1 cellular context compared by ENCODE assay signal in the genomic region with DNA sequence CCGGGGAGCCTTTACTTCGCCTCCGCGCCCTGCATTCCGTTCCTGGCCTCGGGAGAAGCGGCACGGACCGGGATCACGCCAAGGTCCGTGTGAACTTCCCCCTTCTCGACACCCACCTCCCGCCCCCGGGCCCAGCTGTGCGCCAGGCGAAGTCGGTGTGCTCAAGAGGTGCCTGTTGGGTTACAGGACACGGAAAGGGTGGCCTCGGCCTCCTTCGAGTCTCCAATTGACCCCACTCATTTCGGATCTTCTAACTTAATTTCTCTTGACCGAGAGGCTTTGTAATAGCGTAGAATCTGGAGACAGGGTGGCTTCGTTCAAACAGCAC.
TF ChIP-seq lines count a peak whose summit lies in the region.

No MANE protein-coding gene starts in this region.

TF ChIP-seq in K562, 482 proteins besides CTCF, POLR2A, EP300 and RAD21 (continued from another document):
- TF ChIP-seq, protein P1, sequence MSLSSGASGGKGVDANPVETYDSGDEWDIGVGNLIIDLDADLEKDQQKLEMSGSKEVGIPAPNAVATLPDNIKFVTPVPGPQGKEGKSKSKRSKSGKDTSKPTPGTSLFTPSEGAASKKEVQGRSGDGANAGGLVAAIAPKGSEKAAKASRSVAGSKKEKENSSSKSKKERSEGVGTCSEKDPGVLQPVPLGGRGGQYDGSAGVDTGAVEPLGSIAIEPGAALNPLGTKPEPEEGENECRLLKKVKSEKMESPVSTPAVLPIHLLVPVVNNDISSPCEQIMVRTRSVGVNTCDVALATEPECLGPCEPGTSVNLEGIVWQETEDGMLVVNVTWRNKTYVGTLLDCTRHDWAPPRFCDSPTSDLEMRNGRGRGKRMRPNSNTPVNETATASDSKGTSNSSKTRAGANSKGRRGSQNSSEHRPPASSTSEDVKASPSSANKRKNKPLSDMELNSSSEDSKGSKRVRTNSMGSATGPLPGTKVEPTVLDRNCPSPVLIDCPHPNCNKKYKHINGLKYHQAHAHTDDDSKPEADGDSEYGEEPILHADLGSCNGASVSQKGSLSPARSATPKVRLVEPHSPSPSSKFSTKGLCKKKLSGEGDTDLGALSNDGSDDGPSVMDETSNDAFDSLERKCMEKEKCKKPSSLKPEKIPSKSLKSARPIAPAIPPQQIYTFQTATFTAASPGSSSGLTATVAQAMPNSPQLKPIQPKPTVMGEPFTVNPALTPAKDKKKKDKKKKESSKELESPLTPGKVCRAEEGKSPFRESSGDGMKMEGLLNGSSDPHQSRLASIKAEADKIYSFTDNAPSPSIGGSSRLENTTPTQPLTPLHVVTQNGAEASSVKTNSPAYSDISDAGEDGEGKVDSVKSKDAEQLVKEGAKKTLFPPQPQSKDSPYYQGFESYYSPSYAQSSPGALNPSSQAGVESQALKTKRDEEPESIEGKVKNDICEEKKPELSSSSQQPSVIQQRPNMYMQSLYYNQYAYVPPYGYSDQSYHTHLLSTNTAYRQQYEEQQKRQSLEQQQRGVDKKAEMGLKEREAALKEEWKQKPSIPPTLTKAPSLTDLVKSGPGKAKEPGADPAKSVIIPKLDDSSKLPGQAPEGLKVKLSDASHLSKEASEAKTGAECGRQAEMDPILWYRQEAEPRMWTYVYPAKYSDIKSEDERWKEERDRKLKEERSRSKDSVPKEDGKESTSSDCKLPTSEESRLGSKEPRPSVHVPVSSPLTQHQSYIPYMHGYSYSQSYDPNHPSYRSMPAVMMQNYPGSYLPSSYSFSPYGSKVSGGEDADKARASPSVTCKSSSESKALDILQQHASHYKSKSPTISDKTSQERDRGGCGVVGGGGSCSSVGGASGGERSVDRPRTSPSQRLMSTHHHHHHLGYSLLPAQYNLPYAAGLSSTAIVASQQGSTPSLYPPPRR (CRISPR knock-in tag; IDR thresholded peaks at IDR 0.05; ENCODE audit: borderline replicate concordance), result no peak
- TF ChIP-seq ZNF445 (CRISPR knock-in tag; IDR thresholded peaks at IDR 0.05; ENCODE audit: low read depth) (no peak), SAP30 (IDR thresholded peaks at IDR 0.05; ENCODE audit: borderline replicate concordance, insufficient read depth, low read depth, low read length, poor library complexity, severe bottlenecking) (peak; percentile 17), NFYB (IDR thresholded peaks at IDR 0.05; ENCODE audit: extremely low read depth, insufficient read length) (no peak), TSC22D4 (tag; IDR thresholded peaks at IDR 0.05) (no peak), NONO (IDR thresholded peaks at IDR 0.05; ENCODE audit: low read depth in 2 of 2, low read length in 1 of 2) (no peak), DACH1 (IDR thresholded peaks at IDR 0.05; ENCODE audit: partially characterized antibody) (peak; percentile 23), ARID2 (IDR thresholded peaks at IDR 0.05) (no peak), FOXJ3 (CRISPR knock-in tag; IDR thresholded peaks at IDR 0.05) (no peak), RHOXF2B (CRISPR knock-in tag; conservative IDR thresholded peaks at IDR 0.05) (no peak), RBBP5 (IDR thresholded peaks at IDR 0.05; ENCODE audit: borderline replicate concordance, insufficient read depth, low read length, poor library complexity, severe bottlenecking) (peak; percentile 31), MYBL2 (IDR thresholded peaks at IDR 0.05; ENCODE audit: low read depth) (no peak), MYBL2 (CRISPR knock-in tag; IDR thresholded peaks at IDR 0.05; ENCODE audit: borderline replicate concordance) (no peak), MCM3 (IDR thresholded peaks at IDR 0.05) (no peak), HDAC1 (IDR thresholded peaks at IDR 0.05) (0 out of 4 replicates have a peak, but pooled peaks of 1 of the 2 experiments have one; percentile 2), KLF10 (CRISPR knock-in tag; IDR thresholded peaks at IDR 0.05) (no peak), ZNF408 (CRISPR knock-in tag; IDR thresholded peaks at IDR 0.05; ENCODE audit: low read depth) (no peak), HDAC8 (tag; IDR thresholded peaks at IDR 0.05) (no peak), ZKSCAN3 (CRISPR knock-in tag; IDR thresholded peaks at IDR 0.05) (no peak), ZNF146 (CRISPR knock-in tag; IDR thresholded peaks at IDR 0.05; ENCODE audit: unreplicated experiment) (no peak), ATF7 (IDR thresholded peaks at IDR 0.05) (no peak)
- TF ChIP-seq, protein P2, sequence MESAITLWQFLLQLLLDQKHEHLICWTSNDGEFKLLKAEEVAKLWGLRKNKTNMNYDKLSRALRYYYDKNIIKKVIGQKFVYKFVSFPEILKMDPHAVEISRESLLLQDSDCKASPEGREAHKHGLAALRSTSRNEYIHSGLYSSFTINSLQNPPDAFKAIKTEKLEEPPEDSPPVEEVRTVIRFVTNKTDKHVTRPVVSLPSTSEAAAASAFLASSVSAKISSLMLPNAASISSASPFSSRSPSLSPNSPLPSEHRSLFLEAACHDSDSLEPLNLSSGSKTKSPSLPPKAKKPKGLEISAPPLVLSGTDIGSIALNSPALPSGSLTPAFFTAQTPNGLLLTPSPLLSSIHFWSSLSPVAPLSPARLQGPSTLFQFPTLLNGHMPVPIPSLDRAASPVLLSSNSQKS (CRISPR knock-in tag; IDR thresholded peaks at IDR 0.05), result no peak
- TF ChIP-seq, protein P3, sequence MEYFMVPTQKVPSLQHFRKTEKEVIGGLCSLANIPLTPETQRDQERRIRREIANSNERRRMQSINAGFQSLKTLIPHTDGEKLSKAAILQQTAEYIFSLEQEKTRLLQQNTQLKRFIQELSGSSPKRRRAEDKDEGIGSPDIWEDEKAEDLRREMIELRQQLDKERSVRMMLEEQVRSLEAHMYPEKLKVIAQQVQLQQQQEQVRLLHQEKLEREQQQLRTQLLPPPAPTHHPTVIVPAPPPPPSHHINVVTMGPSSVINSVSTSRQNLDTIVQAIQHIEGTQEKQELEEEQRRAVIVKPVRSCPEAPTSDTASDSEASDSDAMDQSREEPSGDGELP (CRISPR knock-in tag; IDR thresholded peaks at IDR 0.05; ENCODE audit: borderline replicate concordance), result peak; percentile 63
- TF ChIP-seq, protein P4, sequence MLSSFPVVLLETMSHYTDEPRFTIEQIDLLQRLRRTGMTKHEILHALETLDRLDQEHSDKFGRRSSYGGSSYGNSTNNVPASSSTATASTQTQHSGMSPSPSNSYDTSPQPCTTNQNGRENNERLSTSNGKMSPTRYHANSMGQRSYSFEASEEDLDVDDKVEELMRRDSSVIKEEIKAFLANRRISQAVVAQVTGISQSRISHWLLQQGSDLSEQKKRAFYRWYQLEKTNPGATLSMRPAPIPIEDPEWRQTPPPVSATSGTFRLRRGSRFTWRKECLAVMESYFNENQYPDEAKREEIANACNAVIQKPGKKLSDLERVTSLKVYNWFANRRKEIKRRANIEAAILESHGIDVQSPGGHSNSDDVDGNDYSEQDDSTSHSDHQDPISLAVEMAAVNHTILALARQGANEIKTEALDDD (IDR thresholded peaks at IDR 0.05), result no peak
- TF ChIP-seq, protein P5, sequence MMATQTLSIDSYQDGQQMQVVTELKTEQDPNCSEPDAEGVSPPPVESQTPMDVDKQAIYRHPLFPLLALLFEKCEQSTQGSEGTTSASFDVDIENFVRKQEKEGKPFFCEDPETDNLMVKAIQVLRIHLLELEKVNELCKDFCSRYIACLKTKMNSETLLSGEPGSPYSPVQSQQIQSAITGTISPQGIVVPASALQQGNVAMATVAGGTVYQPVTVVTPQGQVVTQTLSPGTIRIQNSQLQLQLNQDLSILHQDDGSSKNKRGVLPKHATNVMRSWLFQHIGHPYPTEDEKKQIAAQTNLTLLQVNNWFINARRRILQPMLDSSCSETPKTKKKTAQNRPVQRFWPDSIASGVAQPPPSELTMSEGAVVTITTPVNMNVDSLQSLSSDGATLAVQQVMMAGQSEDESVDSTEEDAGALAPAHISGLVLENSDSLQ (IDR thresholded peaks at IDR 0.05), result no peak
- TF ChIP-seq, protein P6, sequence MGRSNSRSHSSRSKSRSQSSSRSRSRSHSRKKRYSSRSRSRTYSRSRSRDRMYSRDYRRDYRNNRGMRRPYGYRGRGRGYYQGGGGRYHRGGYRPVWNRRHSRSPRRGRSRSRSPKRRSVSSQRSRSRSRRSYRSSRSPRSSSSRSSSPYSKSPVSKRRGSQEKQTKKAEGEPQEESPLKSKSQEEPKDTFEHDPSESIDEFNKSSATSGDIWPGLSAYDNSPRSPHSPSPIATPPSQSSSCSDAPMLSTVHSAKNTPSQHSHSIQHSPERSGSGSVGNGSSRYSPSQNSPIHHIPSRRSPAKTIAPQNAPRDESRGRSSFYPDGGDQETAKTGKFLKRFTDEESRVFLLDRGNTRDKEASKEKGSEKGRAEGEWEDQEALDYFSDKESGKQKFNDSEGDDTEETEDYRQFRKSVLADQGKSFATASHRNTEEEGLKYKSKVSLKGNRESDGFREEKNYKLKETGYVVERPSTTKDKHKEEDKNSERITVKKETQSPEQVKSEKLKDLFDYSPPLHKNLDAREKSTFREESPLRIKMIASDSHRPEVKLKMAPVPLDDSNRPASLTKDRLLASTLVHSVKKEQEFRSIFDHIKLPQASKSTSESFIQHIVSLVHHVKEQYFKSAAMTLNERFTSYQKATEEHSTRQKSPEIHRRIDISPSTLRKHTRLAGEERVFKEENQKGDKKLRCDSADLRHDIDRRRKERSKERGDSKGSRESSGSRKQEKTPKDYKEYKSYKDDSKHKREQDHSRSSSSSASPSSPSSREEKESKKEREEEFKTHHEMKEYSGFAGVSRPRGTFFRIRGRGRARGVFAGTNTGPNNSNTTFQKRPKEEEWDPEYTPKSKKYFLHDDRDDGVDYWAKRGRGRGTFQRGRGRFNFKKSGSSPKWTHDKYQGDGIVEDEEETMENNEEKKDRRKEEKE (IDR thresholded peaks at IDR 0.05; ENCODE audit: borderline replicate concordance in 1 of 2, control insufficient read depth in 1 of 2, low read depth in 2 of 2, low read length in 1 of 2), result no peak
- TF ChIP-seq, protein P7, sequence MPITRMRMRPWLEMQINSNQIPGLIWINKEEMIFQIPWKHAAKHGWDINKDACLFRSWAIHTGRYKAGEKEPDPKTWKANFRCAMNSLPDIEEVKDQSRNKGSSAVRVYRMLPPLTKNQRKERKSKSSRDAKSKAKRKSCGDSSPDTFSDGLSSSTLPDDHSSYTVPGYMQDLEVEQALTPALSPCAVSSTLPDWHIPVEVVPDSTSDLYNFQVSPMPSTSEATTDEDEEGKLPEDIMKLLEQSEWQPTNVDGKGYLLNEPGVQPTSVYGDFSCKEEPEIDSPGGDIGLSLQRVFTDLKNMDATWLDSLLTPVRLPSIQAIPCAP (CRISPR knock-in tag; IDR thresholded peaks at IDR 0.05; ENCODE audit: borderline replicate concordance), result no peak
- TF ChIP-seq, protein P8, sequence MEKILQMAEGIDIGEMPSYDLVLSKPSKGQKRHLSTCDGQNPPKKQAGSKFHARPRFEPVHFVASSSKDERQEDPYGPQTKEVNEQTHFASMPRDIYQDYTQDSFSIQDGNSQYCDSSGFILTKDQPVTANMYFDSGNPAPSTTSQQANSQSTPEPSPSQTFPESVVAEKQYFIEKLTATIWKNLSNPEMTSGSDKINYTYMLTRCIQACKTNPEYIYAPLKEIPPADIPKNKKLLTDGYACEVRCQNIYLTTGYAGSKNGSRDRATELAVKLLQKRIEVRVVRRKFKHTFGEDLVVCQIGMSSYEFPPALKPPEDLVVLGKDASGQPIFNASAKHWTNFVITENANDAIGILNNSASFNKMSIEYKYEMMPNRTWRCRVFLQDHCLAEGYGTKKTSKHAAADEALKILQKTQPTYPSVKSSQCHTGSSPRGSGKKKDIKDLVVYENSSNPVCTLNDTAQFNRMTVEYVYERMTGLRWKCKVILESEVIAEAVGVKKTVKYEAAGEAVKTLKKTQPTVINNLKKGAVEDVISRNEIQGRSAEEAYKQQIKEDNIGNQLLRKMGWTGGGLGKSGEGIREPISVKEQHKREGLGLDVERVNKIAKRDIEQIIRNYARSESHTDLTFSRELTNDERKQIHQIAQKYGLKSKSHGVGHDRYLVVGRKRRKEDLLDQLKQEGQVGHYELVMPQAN (IDR thresholded peaks at IDR 0.05; ENCODE audit: borderline replicate concordance), result 0 out of 2 replicates have a peak, but pooled peaks have one; percentile 9
TF ChIP-seq in K562: peak in this region for 7.
